15 cellular contexts compared by ENCODE assay signal in genomic region chr15:57421110-57421509, GRCh38. TPM values are rescaled to one million over a fixed set of nuclear protein-coding genes. Genes with fewer than 3 reads are reported as not detected.
"Had no signal": no experiment of that assay in that cellular context is flagged by ENCODE, and none has a peak within 500 bp of the region (broad histone marks: within the 10 kb centered on the region; RNA-seq: fewer than 3 reads in every experiment).

No MANE protein-coding gene starts in this region.

- H3K4me1 ChIP-seq: neural progenitor cell, parathyroid adenoma, SJCRH30 had no signal

- H3K27ac ChIP-seq: gastroesophageal sphincter, left ventricle myocardium inferior, neural progenitor cell, parathyroid adenoma, SJCRH30 had no signal

- H3K36me3 Mint-ChIP-seq: neural progenitor cell; stimulated activated effector memory CD8-positive, alpha-beta T cell treated with anti-CD3 and anti-CD28 coated beads, Interleukin-12 subunit alpha, Interleukin-12 subunit beta, amount 100 ng/mL, for 72 hours had no signal

- H3K4me1 Mint-ChIP-seq: stimulated activated effector memory CD8-positive, alpha-beta T cell treated with anti-CD3 and anti-CD28 coated beads, Interleukin-12 subunit alpha, Interleukin-12 subunit beta, amount 100 ng/mL, for 72 hours had no signal

- H3K79me2 ChIP-seq: parathyroid adenoma had no signal

- H3K36me3 ChIP-seq: gastroesophageal sphincter, left ventricle myocardium inferior, neural progenitor cell, SJCRH30, tibial artery had no signal

- DNase-seq: activated CD4-positive, alpha-beta T cell treated with anti-CD3 and anti-CD28 coated beads for 1 hour; activated CD4-positive, alpha-beta T cell treated with anti-CD3 and anti-CD28 coated beads, Interleukin-2, amount 50 U/mL, for 4 hours; activated naive CD4-positive, alpha-beta T cell treated with anti-CD3 and anti-CD28 coated beads, Interleukin-2, amount 50 U/mL, for 16 hours; erythroblast; left ventricle myocardium inferior; SJCRH30; stimulated activated CD4-positive, alpha-beta T cell treated with anti-CD3 and anti-CD28 coated beads, Interleukin-12 subunit alpha, Interleukin-12 subunit beta, amount 100 ng/mL, for 4 hours; stimulated activated CD4-positive, alpha-beta T cell treated with anti-CD3 and anti-CD28 coated beads, Interleukin-2, amount 100 ng/mL, for 24 hours; tibial artery had no signal

- H3K9me3 ChIP-seq: gastroesophageal sphincter, left ventricle myocardium inferior, SJCRH30, tibial artery had no signal

- H3K27ac Mint-ChIP-seq: activated T-helper 2 cell treated with anti-CD3 and anti-CD28 coated beads, Interferon-gamma antibody, Interleukin-2, Interleukin-4, amounts not matched to agents 10 μg/mL and 5 μg/mL and 100 μg/mL, durations not matched to agents 14 hours and 24 hours and 36 hours; stimulated activated effector memory CD8-positive, alpha-beta T cell treated with anti-CD3 and anti-CD28 coated beads, Interleukin-12 subunit alpha, Interleukin-12 subunit beta, amount 100 ng/mL, for 72 hours; T-helper 2 cell treated with Interferon-gamma antibody and Interleukin-4, amounts not matched to agents 5 μg/mL and 100 μg/mL, for 36 hours had no signal

- H3K4me2 ChIP-seq: neural progenitor cell had no signal

- H3K27me3 ChIP-seq: gastroesophageal sphincter, neural progenitor cell, SJCRH30, tibial artery had no signal

- ATAC-seq: gastroesophageal sphincter; stimulated activated effector memory CD8-positive, alpha-beta T cell treated with anti-CD3 and anti-CD28 coated beads, Interleukin-12 subunit alpha, Interleukin-12 subunit beta, amount 100 ng/mL, for 72 hours had no signal

- H3K4me3 ChIP-seq: gastroesophageal sphincter, left ventricle myocardium inferior, neural progenitor cell, SJCRH30, tibial artery had no signal

- H3K9me3 Mint-ChIP-seq: activated T-helper 2 cell treated with anti-CD3 and anti-CD28 coated beads, Interferon-gamma antibody, Interleukin-2, Interleukin-4, amounts not matched to agents 10 μg/mL and 5 μg/mL and 100 μg/mL, durations not matched to agents 14 hours and 24 hours and 36 hours; neural progenitor cell; stimulated activated effector memory CD8-positive, alpha-beta T cell treated with anti-CD3 and anti-CD28 coated beads, Interleukin-12 subunit alpha, Interleukin-12 subunit beta, amount 100 ng/mL, for 72 hours; T-helper 2 cell treated with Interferon-gamma antibody and Interleukin-4, amounts not matched to agents 5 μg/mL and 100 μg/mL, for 36 hours had no signal

- H2AFZ ChIP-seq: neural progenitor cell, parathyroid adenoma had no signal

- H3K9ac ChIP-seq: neural progenitor cell, parathyroid adenoma had no signal

- H3K4me3 Mint-ChIP-seq: neural progenitor cell; stimulated activated effector memory CD8-positive, alpha-beta T cell treated with anti-CD3 and anti-CD28 coated beads, Interleukin-12 subunit alpha, Interleukin-12 subunit beta, amount 100 ng/mL, for 72 hours; T-helper 2 cell treated with Interferon-gamma antibody and Interleukin-4, amounts not matched to agents 5 μg/mL and 100 μg/mL, for 36 hours had no signal

RNA-seq across cellular contexts. Expression of gene CGNL1, which starts 44.8 kb away (rescaled TPM):
- total RNA-seq: activated T-helper 2 cell treated with anti-CD3 and anti-CD28 coated beads, Interferon-gamma antibody, Interleukin-2, Interleukin-4, amounts not matched to agents 10 μg/mL and 5 μg/mL and 100 μg/mL, durations not matched to agents 14 hours and 24 hours and 36 hours had no signal
